Comparison of ENCODE assay signal across 8 cellular contexts in the genomic region with DNA sequence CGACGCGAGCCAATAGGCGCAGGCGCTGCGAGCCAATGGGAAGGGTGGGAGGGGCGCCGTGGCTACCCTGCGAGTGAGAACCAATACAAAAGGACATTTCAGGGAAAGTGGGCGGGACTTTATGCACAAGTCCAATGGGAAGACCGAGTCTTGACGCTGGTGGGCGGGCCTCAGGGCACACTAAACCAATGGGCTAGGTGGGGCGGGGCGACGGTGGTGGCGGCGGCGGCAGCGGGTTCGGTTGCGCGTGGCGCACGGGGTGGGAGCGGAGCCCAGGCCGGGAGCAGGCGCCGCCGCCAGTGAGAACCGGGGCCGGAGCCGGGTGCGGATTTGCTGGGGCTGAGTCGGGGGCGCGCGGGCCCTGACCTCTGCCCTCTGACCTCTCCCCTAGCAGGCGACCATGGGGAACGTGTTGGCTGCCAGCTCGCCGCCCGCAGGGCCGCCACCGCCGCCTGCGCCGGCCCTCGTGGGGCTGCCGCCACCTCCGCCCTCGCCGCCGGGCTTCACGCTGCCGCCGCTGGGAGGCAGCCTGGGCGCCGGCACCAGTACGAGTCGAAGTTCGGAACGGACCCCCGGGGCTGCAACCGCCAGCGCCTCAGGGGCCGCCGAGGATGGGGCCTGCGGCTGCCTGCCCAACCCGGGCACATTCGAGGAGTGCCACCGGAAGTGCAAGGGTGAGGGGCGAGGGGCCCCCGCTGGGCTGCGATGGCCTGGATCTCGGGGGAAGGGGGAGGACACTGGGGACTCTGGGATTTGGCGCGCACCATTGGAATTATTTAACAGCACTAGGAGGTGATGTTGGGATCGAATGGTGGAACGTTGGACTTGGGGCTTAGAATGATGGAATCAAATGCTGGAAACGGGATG. TPM values are rescaled to one million over a fixed set of nuclear protein-coding genes. Genes with fewer than 3 reads are reported as not detected.
A peak's percentile ranks its signal among the peaks of the same experiment; 100 is the strongest.
DNase-seq lines count a peak whose midpoint lies in the region; ATAC-seq and TF ChIP-seq lines count a peak whose summit lies in the region.

A gene (plus strand): TSS at position 239 of the 867 bp plus-strand sequence. CDS start 162 bp downstream, at position 401.

- no peak for DNase-seq in GM06990 (ENCODE audit: extremely low read depth, insufficient read length)
- DNase-seq in HFF-Myc (ENCODE audit: extremely low read depth, low read depth) = peak; percentile 99
- DNase-seq in NCI-H187 treated with DMSO at 0.1 percent for 48 hours (lab: John Stamatoyannopoulos, UW) = peak; percentile 99
- peak; percentile 100 for DNase-seq in activated CD4-positive, alpha-beta T cell treated with anti-CD3 and anti-CD28 coated beads, Interleukin-2, amount 50 U/mL, for 4 hours
- peak; percentile 100 for DNase-seq in nephron progenitor cell
- DNase-seq in tibial nerve (ENCODE audit: low spot score in 2 of 2) = peak in 1 of 2 donors; percentile 100
- DNase-seq in globus pallidus (ENCODE audit: low spot score) = no peak

- TF ChIP-seq EP300 in tibial nerve (IDR thresholded peaks at IDR 0.05) = no peak

- WGBS in tibial nerve, 2 donors = 0 to 1% methylated on average over 31 to 49 of the region's 81 CpGs

- H3K4me1 ChIP-seq in tibial nerve = peaks cover 0 to 28% (median 19%) of the 10 kb centered on the region in 4 donors

- H3K4me1 Mint-ChIP-seq in nephron progenitor cell = peaks cover 32% of the 10 kb centered on the region

- peak within 1 kb of the TSS; percentile 95 for H3K4me3 Mint-ChIP-seq in nephron progenitor cell

- no peak for TF ChIP-seq CTCF in GM06990 (IDR thresholded peaks at IDR 0.05; ENCODE audit: insufficient read depth, low read length, poor library complexity, severe bottlenecking)
- TF ChIP-seq CTCF in HFF-Myc (IDR thresholded peaks at IDR 0.05; ENCODE audit: low read depth, low read length, missing control alignments) = no peak
- TF ChIP-seq CTCF in nephron progenitor cell (IDR thresholded peaks at IDR 0.05) = no peak
- peak in 1 of 5 experiments; percentile 48 for TF ChIP-seq CTCF in tibial nerve (IDR thresholded peaks at IDR 0.05)

- H3K36me3 ChIP-seq in GM06990 (ENCODE audit: control insufficient read depth, insufficient read depth, low read length) (peaks cover 28% of the 10 kb centered on the region), tibial nerve (peaks cover 0 to 66% (median 14%) of the 10 kb centered on the region in 3 donors)

- H3K9me3 ChIP-seq in tibial nerve = no peaks in the 10 kb centered on the region

- no peaks in the 10 kb centered on the region for H3K9me3 Mint-ChIP-seq in nephron progenitor cell

- H3K4me3 ChIP-seq in GM06990 (replicated peaks; ENCODE audit: low read depth, low read length) = peak within 1 kb of the TSS; percentile 97
- H3K4me3 ChIP-seq in HFF-Myc (replicated peaks; ENCODE audit: low read depth, low read length) = peak within 1 kb of the TSS; percentile 99
- peak within 1 kb of the TSS; percentile 66 to 96 (median 82) for H3K4me3 ChIP-seq in tibial nerve

- H3K27ac ChIP-seq in tibial nerve = peak within 1 kb of the TSS; percentile 83 to 98 (median 90)

- H3K27me3 ChIP-seq in GM06990 (replicated peaks; ENCODE audit: control insufficient read depth, insufficient read depth, low read length) (no peaks in the 10 kb centered on the region), tibial nerve (no peaks in the 10 kb centered on the region)

- H3K36me3 Mint-ChIP-seq in nephron progenitor cell (ENCODE audit: low read depth) = peaks cover 61% of the 10 kb centered on the region

- H3K27me3 Mint-ChIP-seq in nephron progenitor cell (ENCODE audit: low read depth, poor library complexity) = peaks cover 3% of the 10 kb centered on the region

- ATAC-seq in esophagus mucosa = peak; percentile 90

- TF ChIP-seq POLR2A in tibial nerve (IDR thresholded peaks at IDR 0.05) = peak in 1 of 2 donors; percentile 25

- peak within 1 kb of the TSS; percentile 99 for H3K27ac Mint-ChIP-seq in nephron progenitor cell

RNA-seq across cellular contexts. Expression of the gene that starts here (rescaled TPM):
- total RNA-seq in esophagus mucosa (71.4 TPM), tibial nerve (10 to 100 TPM; 30.8 to 75.9 (median 48.6) TPM)

Comparison
In these comparisons a context has a peak if more than half of its experiments do, and no peak if none do; other contexts are left out.
1. DNase-seq: peak in HFF-Myc (single experiment), NCI-H187 treated with DMSO at 0.1 percent for 48 hours (single experiment), activated CD4-positive, alpha-beta T cell treated with anti-CD3 and anti-CD28 coated beads, Interleukin-2, amount 50 U/mL, for 4 hours (2 of 2) and nephron progenitor cell (single experiment); none in GM06990 (single experiment) and globus pallidus (single experiment).
2. Peak in every context shown above with its lines, with median percentiles within 50 percentile points of each other: H3K4me3 ChIP-seq.